Comparison of ENCODE assay signal across 7 cellular contexts in genomic region chr12:15979096-15980091, GRCh38.
DNase-seq lines count a peak whose midpoint lies in the region; ATAC-seq lines count a peak whose summit lies in the region.

No MANE protein-coding gene starts in this region.

- ATAC-seq in GM18498 (IDR thresholded peaks at IDR 0.05; ENCODE audit: unreplicated experiment) (peak; percentile 70), HG03175 (IDR thresholded peaks at IDR 0.05; ENCODE audit: unreplicated experiment) (peak; percentile 88), left colon (peak; percentile 80), HG03097 (IDR thresholded peaks at IDR 0.05; ENCODE audit: low FRiP score, unreplicated experiment) (no peak)

- H3K4me1 Mint-ChIP-seq in activated T-cell treated with anti-CD3 and anti-CD28 coated beads, Interleukin-2, amount 50 U/mL, for 24 hours (ENCODE audit: low read depth): no peaks in the 10 kb centered on the region

- H3K36me3 Mint-ChIP-seq in activated T-cell treated with anti-CD3 and anti-CD28 coated beads, Interleukin-2, amount 50 U/mL, for 24 hours (ENCODE audit: low read depth): peaks cover 44% of the 10 kb centered on the region

- H3K27me3 Mint-ChIP-seq in activated T-cell treated with anti-CD3 and anti-CD28 coated beads, Interleukin-2, amount 50 U/mL, for 24 hours: no peaks in the 10 kb centered on the region

- H3K27ac Mint-ChIP-seq in activated T-cell treated with anti-CD3 and anti-CD28 coated beads, Interleukin-2, amount 50 U/mL, for 24 hours: no peak overlapping the region

- intact Hi-C loops in left colon (cut with DNase I, micrococcal nuclease): no loop called here

- DNase-seq in amniotic epithelial cell (ENCODE audit: low read depth) (peak; percentile 89), left colon (peak in 1 of 2 donors; percentile 28)
- DNase-seq in activated naive CD4-positive, alpha-beta T cell (lab: John Stamatoyannopoulos, UW): no peak
- no peak for DNase-seq in activated T-cell treated with anti-CD3 and anti-CD28 coated beads, Interleukin-2, amount 50 U/mL, for 24 hours

- H3K4me3 Mint-ChIP-seq in activated T-cell treated with anti-CD3 and anti-CD28 coated beads, Interleukin-2, amount 50 U/mL, for 24 hours: no peak overlapping the region

- H3K9me3 Mint-ChIP-seq in activated T-cell treated with anti-CD3 and anti-CD28 coated beads, Interleukin-2, amount 50 U/mL, for 24 hours: no peaks in the 10 kb centered on the region
